8 cellular contexts compared by ENCODE assay signal in the genomic region with DNA sequence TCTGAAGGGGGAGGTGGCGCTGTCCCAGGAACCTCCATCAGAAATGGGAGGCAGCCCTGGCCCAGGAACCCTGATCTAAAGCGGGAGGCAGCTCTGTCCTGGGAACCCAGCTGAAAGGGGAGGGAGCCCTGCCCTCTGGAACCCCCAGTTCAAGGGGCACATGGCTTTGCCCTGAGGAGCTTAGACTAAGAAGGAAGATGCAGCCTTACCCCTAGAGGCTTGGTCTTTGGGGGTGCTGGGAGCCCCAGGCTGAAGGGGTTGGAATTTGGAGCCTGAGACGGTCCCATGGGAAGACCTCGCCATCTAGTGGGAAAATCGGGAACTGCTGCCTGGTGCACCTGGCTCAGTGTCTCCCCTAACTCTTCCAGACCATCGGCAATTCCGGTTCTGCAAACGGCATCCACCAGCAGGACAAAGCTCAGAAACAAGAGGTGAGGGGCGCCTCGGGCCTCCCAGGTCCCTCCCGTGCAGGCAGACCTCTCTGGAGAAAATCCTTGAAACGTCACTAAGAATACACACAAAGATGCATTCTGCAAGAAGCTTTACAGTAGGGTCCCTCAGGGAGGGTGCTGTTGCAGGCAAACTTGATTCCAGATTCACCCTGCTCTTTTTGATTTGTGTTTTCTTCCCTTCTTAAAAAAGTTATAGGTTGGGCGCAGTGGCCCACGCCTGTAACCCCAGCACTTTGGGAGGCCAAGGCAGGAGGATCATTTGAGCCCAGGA. TPM values are rescaled to one million over a fixed set of nuclear protein-coding genes. Genes with fewer than 3 reads are reported as not detected.
A peak's percentile ranks its signal among the peaks of the same experiment; 100 is the strongest.
DNase-seq lines count a peak whose midpoint lies in the region; ATAC-seq, FAIRE-seq and TF ChIP-seq lines count a peak whose summit lies in the region.

No MANE protein-coding gene starts in this region.

- H3K9me3 Mint-ChIP-seq in activated CD4-positive, alpha-beta memory T cell treated with anti-CD3 and anti-CD28 coated beads for 36 hours, result no peaks in the 10 kb centered on the region
- H3K9me3 Mint-ChIP-seq in mesothelial cell of epicardium, result no peaks in the 10 kb centered on the region

- H3K36me3 Mint-ChIP-seq in activated CD4-positive, alpha-beta memory T cell treated with anti-CD3 and anti-CD28 coated beads for 36 hours, result no peaks in the 10 kb centered on the region
- H3K36me3 Mint-ChIP-seq in mesothelial cell of epicardium, result peaks cover 14% of the 10 kb centered on the region

- no peak for ATAC-seq in HG02973 (IDR thresholded peaks at IDR 0.05; ENCODE audit: unreplicated experiment)

- no peaks in the 10 kb centered on the region for H3K4me1 Mint-ChIP-seq in activated CD4-positive, alpha-beta memory T cell treated with anti-CD3 and anti-CD28 coated beads for 36 hours (ENCODE audit: low read depth)
- no peaks in the 10 kb centered on the region for H3K4me1 Mint-ChIP-seq in mesothelial cell of epicardium

- intact Hi-C loops in activated CD4-positive, alpha-beta memory T cell treated with anti-CD3 and anti-CD28 coated beads for 36 hours (cut with micrococcal nuclease), result loop anchor here (1.0 to 5.0 kb wide), 3 partner anchors 149 to 334 kb away; a partner anchor contains a TSS

- H3K27me3 Mint-ChIP-seq in activated CD4-positive, alpha-beta memory T cell treated with anti-CD3 and anti-CD28 coated beads for 36 hours, result no peaks in the 10 kb centered on the region
- no peaks in the 10 kb centered on the region for H3K27me3 Mint-ChIP-seq in mesothelial cell of epicardium (ENCODE audit: low read depth)

- no peak overlapping the region for H3K4me3 Mint-ChIP-seq in activated CD4-positive, alpha-beta memory T cell treated with anti-CD3 and anti-CD28 coated beads for 36 hours
- no peak overlapping the region for H3K4me3 Mint-ChIP-seq in mesothelial cell of epicardium

- no peak overlapping the region for H3K27ac Mint-ChIP-seq in activated CD4-positive, alpha-beta memory T cell treated with anti-CD3 and anti-CD28 coated beads for 36 hours
- no peak overlapping the region for H3K27ac Mint-ChIP-seq in mesothelial cell of epicardium

- CTCF ChIA-PET in activated CD4-positive, alpha-beta memory T cell treated with anti-CD3 and anti-CD28 coated beads for 36 hours (lab: Charles Lee), result interaction anchor here (0.6 to 7.2 kb wide), 64 partner anchors 9 to 375 kb away, joined by 3 to 281 read pairs (median 4); a partner anchor contains a TSS

- DNase-seq in AG08395 (ENCODE audit: low spot score) (peak; percentile 73), GM18507 (ENCODE audit: extremely low spot score, insufficient read length, low read depth) (peak; percentile 45), NCI-H345 treated with DMSO at 0.1 percent for 48 hours (lab: John Stamatoyannopoulos, UW; ENCODE audit: unreplicated experiment) (peak; percentile 6), mesothelial cell of epicardium (ENCODE audit: low spot score in 2 of 2, unreplicated experiment in 2 of 2) (peak; percentile 52 to 88)
- peak; percentile 80 for DNase-seq in activated CD4-positive, alpha-beta memory T cell treated with anti-CD3 and anti-CD28 coated beads for 36 hours
- DNase-seq in effector CD4-positive, alpha-beta T cell, result peak; percentile 59
- peak; percentile 50 to 54 for DNase-seq in stimulated activated CD8-positive, alpha-beta memory T cell treated with anti-CD3 and anti-CD28 coated beads, Interleukin-4, amount 100 ng/mL, for 1 hour (ENCODE audit: low read depth in 2 of 2, low spot score in 1 of 2)

- FAIRE-seq in GM18507 (lab: Jason Lieb, UNC), result peak; percentile 80

- POLR2A ChIA-PET in activated CD4-positive, alpha-beta memory T cell treated with anti-CD3 and anti-CD28 coated beads for 36 hours (lab: Charles Lee), result interaction anchor here (1.9 kb wide), 1 partner anchor 195 kb away, joined by 8 read pairs; no protein-coding TSS in a partner anchor

- TF ChIP-seq CTCF in mesothelial cell of epicardium (IDR thresholded peaks at IDR 0.05; ENCODE audit: unreplicated experiment), result peak; percentile 98

RNA-seq across cellular contexts. Expression of a gene that starts 52.4 kb away (rescaled TPM):
- total RNA-seq in activated CD4-positive, alpha-beta memory T cell treated with anti-CD3 and anti-CD28 coated beads for 36 hours, result 1 to 10 TPM; 4.9 to 6.6 TPM
- total RNA-seq in mesothelial cell of epicardium, result 73.3 to 84.0 TPM (median 80.8 TPM) in 3 replicates

Comparison
In these comparisons a context has a peak if more than half of its experiments do, and no peak if none do; other contexts are left out.
1. DNase-seq: peak in every context shown above with its lines; median percentile 80 in activated CD4-positive, alpha-beta memory T cell treated with anti-CD3 and anti-CD28 coated beads for 36 hours; 73 in AG08395; 70 in mesothelial cell of epicardium; 59 in effector CD4-positive, alpha-beta T cell; 52 in stimulated activated CD8-positive, alpha-beta memory T cell treated with anti-CD3 and anti-CD28 coated beads, Interleukin-4, amount 100 ng/mL, for 1 hour; 45 in GM18507; 6 in NCI-H345 treated with DMSO at 0.1 percent for 48 hours.